ENCODE assay signal across 9 cellular contexts in the genomic region with DNA sequence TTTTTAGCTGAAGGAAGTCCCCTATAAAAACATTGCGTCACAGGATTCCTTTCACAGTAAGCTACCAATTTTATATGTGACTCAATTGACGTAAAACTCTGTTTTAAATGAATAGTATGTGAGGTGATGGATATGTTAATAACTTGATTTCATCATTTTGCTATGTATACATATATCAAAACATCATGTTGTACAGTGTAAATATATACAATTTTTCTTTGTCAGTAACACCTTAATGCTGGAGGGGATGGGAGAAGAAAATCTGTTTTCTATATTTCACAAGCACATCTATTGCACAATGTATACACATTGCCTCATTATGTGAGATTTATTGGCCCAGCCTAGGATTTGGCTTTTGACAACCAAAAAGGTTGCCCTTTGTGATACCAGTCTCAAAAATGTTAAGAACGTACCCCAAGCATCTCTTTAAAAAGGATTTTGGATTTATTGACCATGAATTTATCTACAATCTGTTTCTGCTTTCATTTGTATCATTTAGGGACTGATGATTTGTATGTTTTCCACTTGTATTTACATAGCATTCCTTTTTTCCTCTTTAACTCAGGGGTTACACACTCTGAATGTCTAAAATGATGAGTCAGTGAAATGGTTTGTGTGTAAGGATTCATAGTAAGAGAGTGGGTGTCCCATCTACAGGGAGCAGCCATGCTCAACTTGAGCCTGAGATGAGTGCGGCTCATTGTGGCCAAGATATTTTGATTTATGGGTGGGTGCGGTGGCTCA.
A peak's percentile ranks its signal among the peaks of the same experiment; 100 is the strongest.
DNase-seq lines count a peak whose midpoint lies in the region; ATAC-seq and TF ChIP-seq lines count a peak whose summit lies in the region.
"Had no signal": no experiment of that assay in that cellular context is flagged by ENCODE, and none has a peak within 500 bp of the region (broad histone marks: within the 10 kb centered on the region; RNA-seq: fewer than 3 reads in every experiment).

No MANE protein-coding gene starts in this region.

- no peak for TF ChIP-seq POLR2A in suprapubic skin (IDR thresholded peaks at IDR 0.05)

- no peak overlapping the region for H3K4me3 Mint-ChIP-seq in activated CD8-positive, alpha-beta T cell treated with anti-CD3 and anti-CD28 coated beads, Interleukin-2, amount 10 ng/mL, durations not matched to agents 7 days and 5 days

- H3K9me3 ChIP-seq in AG04450 (ENCODE audit: control insufficient read depth, insufficient read depth, low read length) (no peaks in the 10 kb centered on the region), hepatocyte (ENCODE audit: low read depth) (no peaks in the 10 kb centered on the region), suprapubic skin (no peaks in the 10 kb centered on the region)

- H3K79me2 ChIP-seq in hepatocyte, result peaks cover 17% of the 10 kb centered on the region

- H3K4me3 ChIP-seq in AG04450 (ENCODE audit: low read depth, low read length) (no peak overlapping the region), hepatocyte (no peak overlapping the region), suprapubic skin (no peak overlapping the region)

- ATAC-seq in activated CD8-positive, alpha-beta T cell treated with anti-CD3 and anti-CD28 coated beads, Interleukin-2, amount 10 ng/mL, durations not matched to agents 7 days and 5 days, result no peak
- no peak for ATAC-seq in GM18870 (IDR thresholded peaks at IDR 0.05; ENCODE audit: unreplicated experiment)
- ATAC-seq: sciatic nerve had no signal

- H4K20me1 ChIP-seq in hepatocyte (ENCODE audit: insufficient read depth, poor library complexity, severe bottlenecking), result no peaks in the 10 kb centered on the region

- POLR2A ChIA-PET in AG04450 (lab: Yijun Ruan, JAX), result interaction anchor here (0.7 to 0.9 kb wide), 2 partner anchors 32 to 62 kb away, joined by 5 read pairs; no protein-coding TSS in a partner anchor
- POLR2A ChIA-PET in activated CD8-positive, alpha-beta T cell treated with anti-CD3 and anti-CD28 coated beads, Interleukin-2, amount 10 ng/mL, durations not matched to agents 7 days and 5 days (lab: Charles Lee), result interaction anchor here (1.1 kb wide), 1 partner anchor 17 kb away, joined by 3 read pairs; no protein-coding TSS in a partner anchor

- DNase-seq in AG04450 (ENCODE audit: low read depth, low spot score), result peak; percentile 64
- peak; percentile 90 for DNase-seq in HCEC 1CT
- no peak for DNase-seq in activated CD8-positive, alpha-beta T cell treated with anti-CD3 and anti-CD28 coated beads, Interleukin-2, amount 10 ng/mL, durations not matched to agents 7 days and 5 days
- no peak for DNase-seq in hepatocyte (ENCODE audit: low spot score)
- no peak for DNase-seq in NCI-H1417 (lab: John Stamatoyannopoulos, UW)
- DNase-seq in amniotic stem cell (lab: John Stamatoyannopoulos, UW), result no peak
- DNase-seq in suprapubic skin (ENCODE audit: low spot score in 2 of 2), result no peak

- TF ChIP-seq CTCF in AG04450 (IDR thresholded peaks at IDR 0.05; ENCODE audit: low read depth, low read length) (no peak), hepatocyte (IDR thresholded peaks at IDR 0.05; ENCODE audit: poor library complexity) (no peak), suprapubic skin (IDR thresholded peaks at IDR 0.05) (no peak)

- H3K9me3 Mint-ChIP-seq in activated CD8-positive, alpha-beta T cell treated with anti-CD3 and anti-CD28 coated beads, Interleukin-2, amount 10 ng/mL, durations not matched to agents 7 days and 5 days (ENCODE audit: insufficient read depth), result peaks cover 7% of the 10 kb centered on the region

- no peak for TF ChIP-seq EP300 in suprapubic skin (IDR thresholded peaks at IDR 0.05)

- peak overlapping the region; percentile 27 for H3K27ac Mint-ChIP-seq in activated CD8-positive, alpha-beta T cell treated with anti-CD3 and anti-CD28 coated beads, Interleukin-2, amount 10 ng/mL, durations not matched to agents 7 days and 5 days

- 63% methylated on average over 5 of the region's 5 CpGs for WGBS in hepatocyte (ENCODE audit: low lambda C conversion rate, missing lambda C conversion rate)
- 70% methylated on average over 5 of the region's 5 CpGs for WGBS in suprapubic skin

- CTCF ChIA-PET in AG04450 (lab: Charles Lee), result interaction anchor here (0.8 kb wide), 1 partner anchor 21 kb away, joined by 3 read pairs; no protein-coding TSS in a partner anchor
- CTCF ChIA-PET in activated CD8-positive, alpha-beta T cell treated with anti-CD3 and anti-CD28 coated beads, Interleukin-2, amount 10 ng/mL, durations not matched to agents 7 days and 5 days (lab: Charles Lee), result no interaction called here

- H3K4me1 Mint-ChIP-seq in activated CD8-positive, alpha-beta T cell treated with anti-CD3 and anti-CD28 coated beads, Interleukin-2, amount 10 ng/mL, durations not matched to agents 7 days and 5 days (ENCODE audit: low read depth), result peaks cover 65% of the 10 kb centered on the region

- H2AFZ ChIP-seq in hepatocyte, result no peak overlapping the region

- H3K36me3 Mint-ChIP-seq in activated CD8-positive, alpha-beta T cell treated with anti-CD3 and anti-CD28 coated beads, Interleukin-2, amount 10 ng/mL, durations not matched to agents 7 days and 5 days (ENCODE audit: low read depth), result peaks cover 64% of the 10 kb centered on the region

- no peaks in the 10 kb centered on the region for H3K9me2 ChIP-seq in hepatocyte (replicated peaks; ENCODE audit: insufficient read depth)

- H3K36me3 ChIP-seq in hepatocyte (replicated peaks; ENCODE audit: insufficient read depth, low read depth), result no peaks in the 10 kb centered on the region
- no peaks in the 10 kb centered on the region for H3K36me3 ChIP-seq in suprapubic skin

- no peaks in the 10 kb centered on the region for H3K4me1 ChIP-seq in hepatocyte (ENCODE audit: insufficient read depth)
- H3K4me1 ChIP-seq in suprapubic skin, result peaks cover 34% of the 10 kb centered on the region

- H3K27me3 ChIP-seq in AG04450 (ENCODE audit: control insufficient read depth, insufficient read depth, low read length) (no peaks in the 10 kb centered on the region), hepatocyte (no peaks in the 10 kb centered on the region), suprapubic skin (no peaks in the 10 kb centered on the region)

- H3K4me2 ChIP-seq in hepatocyte, result no peak overlapping the region

- H3K27ac ChIP-seq in AG04450 (ENCODE audit: low read depth, low read length) (peak overlapping the region; percentile 65), hepatocyte (peak overlapping the region; percentile 29), suprapubic skin (no peak overlapping the region)

- H3K27me3 Mint-ChIP-seq in activated CD8-positive, alpha-beta T cell treated with anti-CD3 and anti-CD28 coated beads, Interleukin-2, amount 10 ng/mL, durations not matched to agents 7 days and 5 days (ENCODE audit: low read depth), result no peaks in the 10 kb centered on the region

Comparison
In these comparisons a context has a peak if more than half of its experiments do, and no peak if none do; other contexts are left out.
1. DNase-seq: peak in AG04450 (single experiment) and HCEC 1CT (single experiment); none in activated CD8-positive, alpha-beta T cell treated with anti-CD3 and anti-CD28 coated beads, Interleukin-2, amount 10 ng/mL, durations not matched to agents 7 days and 5 days (single experiment), hepatocyte (single experiment), NCI-H1417 (0 of 3), amniotic stem cell (single experiment) and suprapubic skin (0 of 2).